21 cellular contexts compared by ENCODE assay signal in genomic region chr9:95094002-95094401, GRCh38.
A peak's percentile ranks its signal among the peaks of the same experiment; 100 is the strongest.
DNase-seq lines count a peak whose midpoint lies in the region; ATAC-seq and TF ChIP-seq lines count a peak whose summit lies in the region.
"Had no signal": no experiment of that assay in that cellular context is flagged by ENCODE, and none has a peak within 500 bp of the region (broad histone marks: within the 10 kb centered on the region; RNA-seq: fewer than 3 reads in every experiment).

No MANE protein-coding gene starts in this region.

- peaks cover 14% of the 10 kb centered on the region for H3K4me1 Mint-ChIP-seq in endodermal cell
- peaks cover 90% of the 10 kb centered on the region for H3K4me1 Mint-ChIP-seq in osteocyte (ENCODE audit: unreplicated experiment)
- peaks cover 46% of the 10 kb centered on the region for H3K4me1 Mint-ChIP-seq in Calu3 (ENCODE audit: low read depth, unreplicated experiment)
- H3K4me1 Mint-ChIP-seq: IgD-negative memory B cell, memory B cell had no signal

- H2AFZ ChIP-seq in Karpas-422 (ENCODE audit: low read length) = no peak overlapping the region

- H3K4me2 ChIP-seq in Karpas-422 (ENCODE audit: low read depth, low read length, poor library complexity, severe bottlenecking) = no peak overlapping the region

- H3K79me2 ChIP-seq in Karpas-422 (ENCODE audit: low read length) = no peaks in the 10 kb centered on the region

- no peak overlapping the region for H3K4me3 ChIP-seq in Panc1 (ENCODE audit: low read depth in 2 of 2, low read length in 2 of 2)
- no peak overlapping the region for H3K4me3 ChIP-seq in endodermal cell (ENCODE audit: low read length)
- H3K4me3 ChIP-seq in thoracic aorta = no peak overlapping the region
- no peak overlapping the region for H3K4me3 ChIP-seq in Karpas-422 (ENCODE audit: low read length)
- H3K4me3 ChIP-seq: spleen had no signal

- H3K4me3 Mint-ChIP-seq in endodermal cell (no peak overlapping the region), osteocyte (ENCODE audit: unreplicated experiment) (no peak overlapping the region), Calu3 (ENCODE audit: low read depth, unreplicated experiment) (no peak overlapping the region)
- H3K4me3 Mint-ChIP-seq: activated T-helper 1 cell treated with anti-CD3 and anti-CD28 coated beads, Interleukin-12 subunit alpha, Interleukin-12 subunit beta, Interleukin-2, Interleukin-4 antibody, amounts not matched to agents 30 ng/mL and 10 ng/mL and 1 ng/mL, durations not matched to agents 14 hours and 24 hours and 36 hours; CD8-positive, alpha-beta memory T cell; IgD-negative memory B cell; memory B cell; natural killer cell had no signal

- H3K27me3 ChIP-seq in Panc1 (ENCODE audit: control insufficient read depth, insufficient read depth, low read length) (no peaks in the 10 kb centered on the region), endodermal cell (ENCODE audit: control insufficient read depth, insufficient read depth, low read length, poor library complexity, severe bottlenecking) (no peaks in the 10 kb centered on the region), thoracic aorta (replicated peaks; ENCODE audit: insufficient read depth) (no peaks in the 10 kb centered on the region), Karpas-422 (ENCODE audit: low read length) (no peaks in the 10 kb centered on the region)
- H3K27me3 ChIP-seq: spleen had no signal

- no peaks in the 10 kb centered on the region for H3K9me3 Mint-ChIP-seq in endodermal cell
- H3K9me3 Mint-ChIP-seq in osteocyte (ENCODE audit: unreplicated experiment) = no peaks in the 10 kb centered on the region
- H3K9me3 Mint-ChIP-seq in Calu3 (ENCODE audit: low read depth, unreplicated experiment) = no peaks in the 10 kb centered on the region
- H3K9me3 Mint-ChIP-seq: activated naive CD4-positive, alpha-beta T cell treated with anti-CD3 and anti-CD28 coated beads, Interleukin-2, amount 50 U/mL, for 72 hours; activated T-helper 1 cell treated with anti-CD3 and anti-CD28 coated beads, Interleukin-12 subunit alpha, Interleukin-12 subunit beta, Interleukin-2, Interleukin-4 antibody, amounts not matched to agents 30 ng/mL and 10 ng/mL and 1 ng/mL, durations not matched to agents 14 hours and 24 hours and 36 hours; CD8-positive, alpha-beta memory T cell; IgD-negative memory B cell; memory B cell; natural killer cell had no signal

- no TSS peak for BruUV-seq in Panc1 (replicated peaks; lab: Mats Ljungman, UMichigan)
- no TSS peak for BruUV-seq in Calu3 (replicated peaks; lab: Mats Ljungman, UMichigan)

- 0 out of 2 replicates have a peak overlapping the region, but pooled peaks have one; percentile 17 for H3K27ac ChIP-seq in Panc1 (ENCODE audit: low read length)
- H3K27ac ChIP-seq in endodermal cell (ENCODE audit: low read depth, low read length) = peak overlapping the region; percentile 91
- H3K27ac ChIP-seq in thoracic aorta = peak overlapping the region; percentile 51 to 89
- H3K27ac ChIP-seq in Karpas-422 (ENCODE audit: low read length) = no peak overlapping the region

- TF ChIP-seq CTCF in Panc1 (IDR thresholded peaks at IDR 0.05) (no peak), endodermal cell (conservative IDR thresholded peaks at IDR 0.05) (no peak), osteocyte (IDR thresholded peaks at IDR 0.05) (no peak), thoracic aorta (IDR thresholded peaks at IDR 0.05) (no peak), Calu3 (IDR thresholded peaks at IDR 0.05; ENCODE audit: unreplicated experiment) (no peak)

- 70 to 83% methylated on average over 6 to 10 of the region's 10 CpGs for WGBS in endodermal cell (ENCODE audit: insufficient coverage in 1 of 2, insufficient read length in 1 of 2), 2 experiments

- POLR2A ChIA-PET in Panc1 (lab: Charles Lee) = no interaction called here

- in situ Hi-C loops in Panc1 (cut with HindIII; ENCODE audit: low pct_unique_long_range_greater_than_20kb, low sequenced_read_pairs) = no loop called here

- no peak for DNase-seq in Panc1 (ENCODE audit: low read depth, low spot score)
- no peak for DNase-seq in endodermal cell
- no peak for DNase-seq in osteocyte (ENCODE audit: extremely low spot score, unreplicated experiment)
- no peak for DNase-seq in thoracic aorta (ENCODE audit: low spot score)
- DNase-seq in Karpas-422 = no peak
- DNase-seq in Calu3 = no peak
- DNase-seq in kidney glomerular epithelial cell (lab: John Stamatoyannopoulos, UW) = no peak
- DNase-seq: CD8-positive, alpha-beta memory T cell; islet precursor cell; natural killer cell; NCI-H1417 treated with DMSO at 0.1 percent for 48 hours; NCI-H2171; NCI-H526 treated with DMSO at 0.1 percent for 48 hours; spleen; SW 1271 had no signal

- ATAC-seq in Panc1 (no peak), thoracic aorta (ENCODE audit: insufficient number of reproducible peaks, low FRiP score, low read depth) (no peak), esophagus mucosa (no peak)
- ATAC-seq: activated naive CD4-positive, alpha-beta T cell treated with anti-CD3 and anti-CD28 coated beads, Interleukin-2, amount 50 U/mL, for 72 hours; natural killer cell; Right ventricle myocardium inferior had no signal

- peaks cover 11% of the 10 kb centered on the region for H3K36me3 Mint-ChIP-seq in endodermal cell (ENCODE audit: low read depth)
- peaks cover 26% of the 10 kb centered on the region for H3K36me3 Mint-ChIP-seq in osteocyte (ENCODE audit: unreplicated experiment)
- peaks cover 70% of the 10 kb centered on the region for H3K36me3 Mint-ChIP-seq in Calu3 (ENCODE audit: insufficient read depth, unreplicated experiment)
- H3K36me3 Mint-ChIP-seq: activated naive CD4-positive, alpha-beta T cell treated with anti-CD3 and anti-CD28 coated beads, Interleukin-2, amount 50 U/mL, for 72 hours; IgD-negative memory B cell; natural killer cell had no signal

- H3K4me1 ChIP-seq in Panc1 (ENCODE audit: control insufficient read depth, insufficient read depth, low read length) (peaks cover 50% of the 10 kb centered on the region), endodermal cell (ENCODE audit: control insufficient read depth, insufficient read depth, low read length) (peaks cover 13% of the 10 kb centered on the region), thoracic aorta (ENCODE audit: control insufficient read depth in 1 of 2, low read depth in 2 of 2) (peaks cover 48 to 87% of the 10 kb centered on the region in 2 donors), Karpas-422 (ENCODE audit: low read length) (no peaks in the 10 kb centered on the region)

- H3K27me3 Mint-ChIP-seq in endodermal cell (ENCODE audit: insufficient read depth) = no peaks in the 10 kb centered on the region
- H3K27me3 Mint-ChIP-seq in osteocyte (ENCODE audit: unreplicated experiment) = no peaks in the 10 kb centered on the region
- H3K27me3 Mint-ChIP-seq in Calu3 (ENCODE audit: unreplicated experiment) = no peaks in the 10 kb centered on the region
- H3K27me3 Mint-ChIP-seq: IgD-negative memory B cell, memory B cell had no signal

- H3K27ac Mint-ChIP-seq in endodermal cell = no peak overlapping the region
- H3K27ac Mint-ChIP-seq in osteocyte (ENCODE audit: unreplicated experiment) = peak overlapping the region; percentile 97
- no peak overlapping the region for H3K27ac Mint-ChIP-seq in Calu3 (ENCODE audit: unreplicated experiment)
- H3K27ac Mint-ChIP-seq: activated naive CD4-positive, alpha-beta T cell treated with anti-CD3 and anti-CD28 coated beads, Interleukin-2, amount 50 U/mL, for 72 hours; activated T-helper 1 cell treated with anti-CD3 and anti-CD28 coated beads, Interleukin-12 subunit alpha, Interleukin-12 subunit beta, Interleukin-2, Interleukin-4 antibody, amounts not matched to agents 30 ng/mL and 10 ng/mL and 1 ng/mL, durations not matched to agents 14 hours and 24 hours and 36 hours; IgD-negative memory B cell; memory B cell had no signal

- H3K9me2 ChIP-seq in Karpas-422 (replicated peaks; ENCODE audit: insufficient read depth, low read length) = no peaks in the 10 kb centered on the region

- no peaks in the 10 kb centered on the region for H3K9me3 ChIP-seq in Panc1 (ENCODE audit: control insufficient read depth, insufficient read depth, low read depth, low read length)
- H3K9me3 ChIP-seq in endodermal cell (ENCODE audit: control insufficient read depth, low read length) = no peaks in the 10 kb centered on the region
- no peaks in the 10 kb centered on the region for H3K9me3 ChIP-seq in thoracic aorta
- no peaks in the 10 kb centered on the region for H3K9me3 ChIP-seq in Karpas-422 (ENCODE audit: low read length)
- H3K9me3 ChIP-seq: spleen had no signal

- H3K36me3 ChIP-seq in Panc1 (ENCODE audit: control insufficient read depth, insufficient read depth, low read length) (no peaks in the 10 kb centered on the region), endodermal cell (ENCODE audit: control insufficient read depth, insufficient read depth, low read length) (no peaks in the 10 kb centered on the region), thoracic aorta (no peaks in the 10 kb centered on the region), Karpas-422 (ENCODE audit: insufficient read depth, low read length) (no peaks in the 10 kb centered on the region)

- H4K20me1 ChIP-seq in Karpas-422 (ENCODE audit: insufficient read depth, low read depth, low read length) = no peaks in the 10 kb centered on the region

- H3K9ac ChIP-seq in endodermal cell (ENCODE audit: extremely low read depth, low read length, poor library complexity, severe bottlenecking) (no peak overlapping the region), Karpas-422 (ENCODE audit: low read length) (no peak overlapping the region)

- CTCF ChIA-PET in Panc1 (lab: Charles Lee) (no interaction called here), Calu3 (lab: Charles Lee) (no interaction called here)

- intact Hi-C loops in Panc1 (cut with micrococcal nuclease; ENCODE audit: unreplicated experiment) (no loop called here), Calu3 (cut with micrococcal nuclease; ENCODE audit: unreplicated experiment) (no loop called here)
